In genomic region chr11:94623120-94623735, GRCh38 we compare ENCODE assay signal across 8 cellular contexts. TPM values are rescaled to one million over a fixed set of nuclear protein-coding genes. Genes with fewer than 3 reads are reported as not detected.
A peak's percentile ranks its signal among the peaks of the same experiment; 100 is the strongest.
DNase-seq lines count a peak whose midpoint lies in the region; ATAC-seq and TF ChIP-seq lines count a peak whose summit lies in the region.

No MANE protein-coding gene starts in this region.

- peaks cover 0 to 22% (median 0%) of the 10 kb centered on the region in 3 donors for H3K36me3 ChIP-seq in tibial nerve

- peaks cover 0 to 13% (median 2%) of the 10 kb centered on the region in 4 donors for H3K9me3 ChIP-seq in tibial nerve

- 30 to 33% methylated on average over 6 of the region's 6 CpGs for WGBS in tibial nerve, 2 donors

- ATAC-seq in GM19023 (IDR thresholded peaks at IDR 0.05; ENCODE audit: unreplicated experiment) (peak; percentile 73), HG03457 (IDR thresholded peaks at IDR 0.05; ENCODE audit: unreplicated experiment) (peak; percentile 65)

- H3K4me3 ChIP-seq in tibial nerve, result no peak overlapping the region

- DNase-seq in CD1c-positive myeloid dendritic cell (ENCODE audit: extremely low spot score) (peak; percentile 71), NCI-H446 (lab: John Stamatoyannopoulos, UW) (peak; percentile 88 to 90), epidermal melanocyte (ENCODE audit: insufficient read length, low spot score) (peak; percentile 67), middle frontal gyrus (ENCODE audit: extremely low spot score, low spot score) (peak; percentile 40), tibial nerve (ENCODE audit: low spot score in 2 of 2) (peak; percentile 28 to 70)
- DNase-seq in activated CD4-positive, alpha-beta T cell treated with anti-CD3 and anti-CD28 coated beads for 1 hour, result peak; percentile 9

- no peak overlapping the region for H3K27ac ChIP-seq in tibial nerve

- no peaks in the 10 kb centered on the region for H3K4me1 ChIP-seq in tibial nerve

- TF ChIP-seq EP300 in tibial nerve (IDR thresholded peaks at IDR 0.05), result no peak

- TF ChIP-seq CTCF in tibial nerve (IDR thresholded peaks at IDR 0.05), result peak; percentile 52 to 86 (median 69)

- no peak for TF ChIP-seq POLR2A in tibial nerve (IDR thresholded peaks at IDR 0.05)

- H3K27me3 ChIP-seq in tibial nerve, result no peaks in the 10 kb centered on the region

RNA-seq across cellular contexts. Expression of gene PIWIL4, which starts 56.1 kb away (rescaled TPM):
- total RNA-seq in tibial nerve, result 1 to 10 TPM; 7.2 to 9.0 (median 8.3) TPM

Comparison
In these comparisons a context has a peak if more than half of its experiments do, and no peak if none do; other contexts are left out.
1. DNase-seq: peak in every context shown above with its lines; median percentile 89 in NCI-H446; 71 in CD1c-positive myeloid dendritic cell; 67 in epidermal melanocyte; 49 in tibial nerve; 40 in middle frontal gyrus; 9 in activated CD4-positive, alpha-beta T cell treated with anti-CD3 and anti-CD28 coated beads for 1 hour.